ENCODE assay signal across 18 cellular contexts in genomic region chr12:102741196-102741595, GRCh38.
DNase-seq lines count a peak whose midpoint lies in the region; ATAC-seq, FAIRE-seq and TF ChIP-seq lines count a peak whose summit lies in the region.
"Had no signal": no experiment of that assay in that cellular context is flagged by ENCODE, and none has a peak within 500 bp of the region (broad histone marks: within the 10 kb centered on the region; RNA-seq: fewer than 3 reads in every experiment).

No MANE protein-coding gene starts in this region.

- H3K4me3 ChIP-seq in HEK293 (ENCODE audit: low read depth, low read length) (no peak overlapping the region), adipocyte (ENCODE audit: low read length) (no peak overlapping the region), kidney (ENCODE audit: low read length in 2 of 2) (no peak overlapping the region)
- H3K4me3 ChIP-seq: BLaER1, GM12878 had no signal

- no peak for DNase-seq in GM12891 (ENCODE audit: insufficient read length, low spot score)
- no peak for DNase-seq in adipocyte (ENCODE audit: low read depth)
- DNase-seq in NCI-H1417 treated with DMSO at 0.1 percent for 48 hours (lab: John Stamatoyannopoulos, UW) = no peak
- DNase-seq in kidney = no peak
- DNase-seq: 8988T; BE2C; C1 segment of cervical spinal cord; CD4-positive, alpha-beta memory T cell; CD4-positive, CD25-positive, alpha-beta regulatory T cell; CD8-positive, alpha-beta memory T cell; DMS 273 treated with DMSO at 0.1 percent for 48 hours; DMS79; DND-41; GDM1 had no signal

- intact Hi-C loops in kidney (cut with DNase I) = no loop called here

- ATAC-seq in HG03460 (IDR thresholded peaks at IDR 0.05; ENCODE audit: unreplicated experiment) = no peak

- CTCF ChIA-PET in HEK293 (lab: Yijun Ruan, JAX) = interaction anchor here (0.6 to 2.5 kb wide), 11 partner anchors 9 to 805 kb away, joined by 3 to 11 read pairs (median 4); no protein-coding TSS in a partner anchor

- no peaks in the 10 kb centered on the region for H3K27me3 ChIP-seq in adipocyte (replicated peaks; ENCODE audit: control insufficient read depth, insufficient read depth, low read length)
- H3K27me3 ChIP-seq: BE2C, BLaER1 had no signal

- TF ChIP-seq POLR2A in GM12891 (IDR thresholded peaks at IDR 0.05; ENCODE audit: low read depth, low read length) = no peak

- TF ChIP-seq CTCF in HEK293 (tag by site-specific recombination; IDR thresholded peaks at IDR 0.05) = no peak
- TF ChIP-seq CTCF in kidney (IDR thresholded peaks at IDR 0.05; ENCODE audit: borderline replicate concordance, extremely low read depth, insufficient read depth) = no peak

- FAIRE-seq in GM12891 (lab: Jason Lieb, UNC) = peak; percentile 61
- no peak for FAIRE-seq in kidney (lab: Jason Lieb, UNC)
- FAIRE-seq: GM12878 had no signal

- no peaks in the 10 kb centered on the region for H3K9me3 ChIP-seq in HEK293 (ENCODE audit: control insufficient read depth, insufficient read depth, low read depth, low read length)
- H3K9me3 ChIP-seq in adipocyte (ENCODE audit: control insufficient read depth, low read length) = peaks cover 2% of the 10 kb centered on the region
- no peaks in the 10 kb centered on the region for H3K9me3 ChIP-seq in kidney (ENCODE audit: control insufficient read depth in 1 of 2, low read length in 2 of 2)
- H3K9me3 ChIP-seq: BE2C, BLaER1 had no signal

- H3K9ac ChIP-seq in adipocyte (ENCODE audit: low read length) (peak overlapping the region; percentile 13), kidney (ENCODE audit: low read length in 2 of 2) (no peak overlapping the region)
- H3K9ac ChIP-seq: BLaER1 had no signal

- no peaks in the 10 kb centered on the region for H3K36me3 ChIP-seq in HEK293 (ENCODE audit: control insufficient read depth in 2 of 2, insufficient read depth in 1 of 2, low read length in 2 of 2)
- no peaks in the 10 kb centered on the region for H3K36me3 ChIP-seq in adipocyte (ENCODE audit: control insufficient read depth, insufficient read depth, low read length, severe bottlenecking)
- H3K36me3 ChIP-seq in kidney (ENCODE audit: control insufficient read depth in 1 of 2, insufficient read depth in 2 of 2, low read length in 2 of 2) = no peaks in the 10 kb centered on the region
- H3K36me3 ChIP-seq: BE2C, BLaER1 had no signal

- POLR2A ChIA-PET in HEK293 (lab: Yijun Ruan, JAX) = no interaction called here

- H3K4me1 ChIP-seq in HEK293 (ENCODE audit: control insufficient read depth, insufficient read depth, low read length) (no peaks in the 10 kb centered on the region), adipocyte (ENCODE audit: control insufficient read depth, insufficient read depth, low read length) (peaks cover 15% of the 10 kb centered on the region), kidney (ENCODE audit: control insufficient read depth in 1 of 2, insufficient read depth in 1 of 2, low read depth in 1 of 2, low read length in 2 of 2) (no peaks in the 10 kb centered on the region)
- H3K4me1 ChIP-seq: BE2C had no signal

- H3K27ac ChIP-seq in HEK293 (ENCODE audit: extremely low read depth, low read depth, low read length) = no peak overlapping the region
- no peak overlapping the region for H3K27ac ChIP-seq in kidney (ENCODE audit: low read depth in 2 of 2, low read length in 2 of 2)
- H3K27ac ChIP-seq: BLaER1 had no signal

TF ChIP-seq in GM12891, 5 proteins besides CTCF, POLR2A, EP300 and RAD21:
- TF ChIP-seq POU2F2 (IDR thresholded peaks at IDR 0.05; ENCODE audit: low read depth, low read length) (no peak), POLR2AphosphoS5 (IDR thresholded peaks at IDR 0.05; ENCODE audit: low read depth, low read length) (no peak), SPI1 (IDR thresholded peaks at IDR 0.05; ENCODE audit: low read depth, low read length) (no peak), PAX5 (IDR thresholded peaks at IDR 0.05; ENCODE audit: insufficient read depth, low read length, severe bottlenecking) (no peak), TAF1 (IDR thresholded peaks at IDR 0.05; ENCODE audit: low read depth, low read length) (no peak)

TF ChIP-seq in HEK293, 187 proteins besides CTCF, POLR2A, EP300 and RAD21:
- no peak for TF ChIP-seq ZBTB11 (tag by site-specific recombination; conservative IDR thresholded peaks at IDR 0.05; ENCODE audit: low read depth)
- TF ChIP-seq GLI4 (tag by site-specific recombination; IDR thresholded peaks at IDR 0.05) = no peak
- no peak for TF ChIP-seq GLIS1 (tag by site-specific recombination; IDR thresholded peaks at IDR 0.05)
- 0 out of 2 replicates have a peak, but pooled peaks have one; percentile 54 for TF ChIP-seq ATF2 (tag by site-specific recombination; IDR thresholded peaks at IDR 0.05; ENCODE audit: low read depth)
